In genomic region chr7:40221836-40222235, GRCh38 we compare ENCODE assay signal across 14 cellular contexts.
DNase-seq lines count a peak whose midpoint lies in the region; ATAC-seq, FAIRE-seq and TF ChIP-seq lines count a peak whose summit lies in the region.
"Had no signal": no experiment of that assay in that cellular context is flagged by ENCODE, and none has a peak within 500 bp of the region (broad histone marks: within the 10 kb centered on the region; RNA-seq: fewer than 3 reads in every experiment).

No MANE protein-coding gene starts in this region.

- peak overlapping the region; percentile 27 for H3K27ac Mint-ChIP-seq in endodermal cell
- H3K27ac Mint-ChIP-seq: T-helper 2 cell treated with Interferon-gamma antibody and Interleukin-4, amounts not matched to agents 5 μg/mL and 100 μg/mL, for 36 hours had no signal

- H3K27ac ChIP-seq in endodermal cell (ENCODE audit: low read depth, low read length) (no peak overlapping the region), small intestine (ENCODE audit: low read depth in 1 of 2, low read length in 1 of 2) (no peak overlapping the region)
- H3K27ac ChIP-seq: vagina had no signal

- H3K4me3 Mint-ChIP-seq in endodermal cell: no peak overlapping the region
- H3K4me3 Mint-ChIP-seq: T-helper 2 cell treated with Interferon-gamma antibody and Interleukin-4, amounts not matched to agents 5 μg/mL and 100 μg/mL, for 36 hours had no signal

- FAIRE-seq in small intestine (lab: Jason Lieb, UNC): no peak
- FAIRE-seq: colon, GM18507 had no signal

- peaks cover 14% of the 10 kb centered on the region for H3K9me3 Mint-ChIP-seq in endodermal cell
- H3K9me3 Mint-ChIP-seq: T-helper 2 cell treated with Interferon-gamma antibody and Interleukin-4, amounts not matched to agents 5 μg/mL and 100 μg/mL, for 36 hours had no signal

- TF ChIP-seq CTCF in endodermal cell (conservative IDR thresholded peaks at IDR 0.05): no peak
- no peak for TF ChIP-seq CTCF in mucosa of descending colon (IDR thresholded peaks at IDR 0.05)

- intact Hi-C loops in mucosa of descending colon (cut with DNase I, micrococcal nuclease): no loop called here

- no peaks in the 10 kb centered on the region for H3K9me3 ChIP-seq in endodermal cell (ENCODE audit: control insufficient read depth, low read length)
- no peaks in the 10 kb centered on the region for H3K9me3 ChIP-seq in mucosa of descending colon
- no peaks in the 10 kb centered on the region for H3K9me3 ChIP-seq in small intestine (ENCODE audit: control insufficient read depth, low read depth)
- H3K9me3 ChIP-seq: vagina had no signal

- peak; percentile 23 for ATAC-seq in mucosa of descending colon
- no peak for ATAC-seq in activated CD4-positive, CD25-positive, alpha-beta regulatory T cell treated with anti-CD3 and anti-CD28 coated beads, Interleukin-2, amount 50 U/mL, for 24 hours

- H3K27me3 Mint-ChIP-seq in endodermal cell (ENCODE audit: insufficient read depth): no peaks in the 10 kb centered on the region

- H3K36me3 ChIP-seq in endodermal cell (ENCODE audit: control insufficient read depth, insufficient read depth, low read length) (no peaks in the 10 kb centered on the region), mucosa of descending colon (ENCODE audit: low read depth) (no peaks in the 10 kb centered on the region), small intestine (ENCODE audit: control insufficient read depth in 2 of 2, insufficient read depth in 2 of 2, low read length in 2 of 2) (no peaks in the 10 kb centered on the region)
- H3K36me3 ChIP-seq: vagina had no signal

- WGBS in endodermal cell (ENCODE audit: insufficient coverage in 1 of 2, insufficient read length in 1 of 2), 2 experiments: 88 to 95% methylated on average over 1 to 2 of the region's 2 CpGs
- WGBS in small intestine, 3 donors: 75 to 94% (median 93%) methylated on average over 2 of the region's 2 CpGs

- H3K9ac ChIP-seq in endodermal cell (ENCODE audit: extremely low read depth, low read length, poor library complexity, severe bottlenecking): no peak overlapping the region

- peaks cover 20% of the 10 kb centered on the region for H3K36me3 Mint-ChIP-seq in endodermal cell (ENCODE audit: low read depth)

- H3K4me3 ChIP-seq in endodermal cell (ENCODE audit: low read length) (no peak overlapping the region), mucosa of descending colon (no peak overlapping the region), small intestine (ENCODE audit: low read depth in 1 of 2, low read length in 2 of 2) (no peak overlapping the region)
- H3K4me3 ChIP-seq: vagina had no signal

- H3K4me1 ChIP-seq in endodermal cell (ENCODE audit: control insufficient read depth, insufficient read depth, low read length): peaks cover 5% of the 10 kb centered on the region
- peaks cover 4% of the 10 kb centered on the region for H3K4me1 ChIP-seq in mucosa of descending colon (ENCODE audit: low read depth)
- no peaks in the 10 kb centered on the region for H3K4me1 ChIP-seq in small intestine (ENCODE audit: control insufficient read depth in 2 of 2, insufficient read depth in 1 of 2, low read depth in 1 of 2, low read length in 1 of 2)
- H3K4me1 ChIP-seq: vagina had no signal

- H3K27me3 ChIP-seq in endodermal cell (ENCODE audit: control insufficient read depth, insufficient read depth, low read length, poor library complexity, severe bottlenecking) (no peaks in the 10 kb centered on the region), small intestine (ENCODE audit: control insufficient read depth in 2 of 2, insufficient read depth in 2 of 2, low read length in 2 of 2) (no peaks in the 10 kb centered on the region)
- H3K27me3 ChIP-seq: vagina had no signal

- DNase-seq in AG08396 (ENCODE audit: low spot score): peak; percentile 71
- peak; percentile 41 for DNase-seq in MV-4-11 (lab: John Stamatoyannopoulos, UW)
- no peak for DNase-seq in endodermal cell
- no peak for DNase-seq in mucosa of descending colon
- no peak for DNase-seq in small intestine
- DNase-seq in iPS-NIHi11 (ENCODE audit: low spot score): no peak
- no peak for DNase-seq in activated CD8-positive, alpha-beta memory T cell treated with anti-CD3 and anti-CD28 coated beads for 24 hours
- DNase-seq: activated CD8-positive, alpha-beta memory T cell treated with anti-CD3 and anti-CD28 coated beads, Interleukin-2, amount 50 U/mL, for 4 hours; NCI-H748 treated with DMSO at 0.1 percent for 48 hours had no signal

- H3K4me1 Mint-ChIP-seq in endodermal cell: peaks cover 18% of the 10 kb centered on the region

Comparison
In these comparisons a context has a peak if more than half of its experiments do, and no peak if none do; other contexts are left out.
1. DNase-seq: peak in AG08396 (single experiment) and MV-4-11 (single experiment); none in endodermal cell (single experiment), mucosa of descending colon (0 of 3), small intestine (single experiment), iPS-NIHi11 (single experiment) and activated CD8-positive, alpha-beta memory T cell treated with anti-CD3 and anti-CD28 coated beads for 24 hours (single experiment).